In genomic region chr17:82419471-82419995, GRCh38 we compare ENCODE assay signal across 8 cellular contexts. TPM values are rescaled to one million over a fixed set of nuclear protein-coding genes. Genes with fewer than 3 reads are reported as not detected.
DNase-seq lines count a peak whose midpoint lies in the region; ATAC-seq, FAIRE-seq and TF ChIP-seq lines count a peak whose summit lies in the region.
"Had no signal": no experiment of that assay in that cellular context is flagged by ENCODE, and none has a peak within 500 bp of the region (broad histone marks: within the 10 kb centered on the region; RNA-seq: fewer than 3 reads in every experiment).

No MANE protein-coding gene starts in this region.

- H3K27ac ChIP-seq in GM23248: no peak overlapping the region
- no peak overlapping the region for H3K27ac ChIP-seq in SJCRH30
- H3K27ac ChIP-seq in fibroblast of lung (ENCODE audit: insufficient read depth, low read length): no peak overlapping the region
- H3K27ac ChIP-seq in small intestine (ENCODE audit: low read depth in 1 of 2, low read length in 1 of 2): peak overlapping the region; percentile 44 to 81

- peak overlapping the region; percentile 86 for H2AFZ ChIP-seq in GM23248
- no peak overlapping the region for H2AFZ ChIP-seq in fibroblast of lung (ENCODE audit: low read length)

- no peaks in the 10 kb centered on the region for H3K36me3 ChIP-seq in GM23248 (ENCODE audit: low read depth)
- H3K36me3 ChIP-seq in SJCRH30: peaks cover 4% of the 10 kb centered on the region; the same call in 1 of the 2 replicates
- H3K36me3 ChIP-seq in fibroblast of lung (ENCODE audit: control insufficient read depth, insufficient read depth, low read length): no peaks in the 10 kb centered on the region
- H3K36me3 ChIP-seq in small intestine (ENCODE audit: control insufficient read depth in 2 of 2, insufficient read depth in 2 of 2, low read length in 2 of 2): no peaks in the 10 kb centered on the region

- H4K20me1 ChIP-seq in GM23248 (ENCODE audit: insufficient read depth): no peaks in the 10 kb centered on the region
- no peaks in the 10 kb centered on the region for H4K20me1 ChIP-seq in fibroblast of lung (ENCODE audit: control insufficient read depth, extremely low read depth, insufficient read depth, low read length)

- H3K27me3 ChIP-seq in GM23248 (replicated peaks; ENCODE audit: insufficient read depth) (no peaks in the 10 kb centered on the region), SJCRH30 (no peaks in the 10 kb centered on the region), fibroblast of lung (ENCODE audit: control insufficient read depth, insufficient read depth, low read length) (no peaks in the 10 kb centered on the region), small intestine (ENCODE audit: control insufficient read depth in 2 of 2, insufficient read depth in 2 of 2, low read length in 2 of 2) (no peaks in the 10 kb centered on the region)

- H3K4me3 ChIP-seq in GM23248: peak overlapping the region; percentile 90
- peak overlapping the region; percentile 100; the same call in 1 of the 2 replicates for H3K4me3 ChIP-seq in SJCRH30
- peak overlapping the region; percentile 78 to 93 (median 83) for H3K4me3 ChIP-seq in fibroblast of lung (replicated peaks in 1 of 4; ENCODE audit: control extremely low read depth in 1 of 4, insufficient read depth in 1 of 4, low read depth in 3 of 4, low read length in 4 of 4)
- H3K4me3 ChIP-seq in small intestine (ENCODE audit: low read depth in 1 of 2, low read length in 2 of 2): peak overlapping the region in 1 of 2 donors; percentile 7

- H3K4me1 ChIP-seq in GM23248 (ENCODE audit: insufficient read depth) (peaks cover 8% of the 10 kb centered on the region; the same call in 1 of the 2 replicates), SJCRH30 (peaks cover 7% of the 10 kb centered on the region), fibroblast of lung (ENCODE audit: control insufficient read depth, extremely low read depth, insufficient read depth, low read length) (peaks cover 2% of the 10 kb centered on the region), small intestine (ENCODE audit: control insufficient read depth in 2 of 2, insufficient read depth in 1 of 2, low read depth in 1 of 2, low read length in 1 of 2) (no peaks in the 10 kb centered on the region)

- H3K9me3 ChIP-seq in GM23248 (ENCODE audit: low read depth) (no peaks in the 10 kb centered on the region), SJCRH30 (replicated peaks) (no peaks in the 10 kb centered on the region; the same call in 1 of the 2 replicates), fibroblast of lung (ENCODE audit: control insufficient read depth, insufficient read depth, low read depth, low read length) (no peaks in the 10 kb centered on the region), small intestine (ENCODE audit: control insufficient read depth, low read depth) (no peaks in the 10 kb centered on the region)

- WGBS in GM23248 (ENCODE audit: low coverage in 1 of 2, low lambda C conversion rate in 2 of 2, missing lambda C conversion rate in 2 of 2), 2 experiments: 45 to 49% methylated on average over 3 of the region's 3 CpGs
- 20 to 50% (median 32%) methylated on average over 3 of the region's 3 CpGs for WGBS in small intestine, 3 donors

- H3K9me2 ChIP-seq in GM23248 (ENCODE audit: insufficient read depth): no peaks in the 10 kb centered on the region

- H3K4me2 ChIP-seq in GM23248 (ENCODE audit: unreplicated experiment) (peak overlapping the region; percentile 76), fibroblast of lung (ENCODE audit: extremely low read depth, insufficient read depth, low read length) (peak overlapping the region; percentile 99)

- ATAC-seq in GM19035 (IDR thresholded peaks at IDR 0.05; ENCODE audit: unreplicated experiment): no peak
- ATAC-seq in GM18909 (IDR thresholded peaks at IDR 0.05; ENCODE audit: poor library complexity, unreplicated experiment): no peak

- no peak for TF ChIP-seq CTCF in fibroblast of lung (conservative IDR thresholded peaks at IDR 0.05 in 1 of 2, IDR thresholded peaks at IDR 0.05 in 1 of 2; ENCODE audit: low read depth in 1 of 2, low read length in 2 of 2)

- H3F3A ChIP-seq in GM23248 (ENCODE audit: insufficient read depth): no peaks in the 10 kb centered on the region

- FAIRE-seq in small intestine (lab: Jason Lieb, UNC): no peak

- H3K9ac ChIP-seq in GM23248: peak overlapping the region; percentile 73
- no peak overlapping the region for H3K9ac ChIP-seq in fibroblast of lung (ENCODE audit: insufficient read depth, low read length)

- in situ Hi-C loops in GM23248 (cut with MboI): loop anchor here (10.0 kb wide), 1 partner anchor 65 kb away; the partner anchor contains the start of gene TEX19

- H3K79me2 ChIP-seq in GM23248 (ENCODE audit: insufficient read depth) (no peaks in the 10 kb centered on the region), fibroblast of lung (ENCODE audit: control insufficient read depth, insufficient read depth, low read length) (no peaks in the 10 kb centered on the region)

- peak; percentile 24 for DNase-seq in GM23248
- DNase-seq in SJCRH30: no peak
- peak in 1 of 2 donors; percentile 17 for DNase-seq in fibroblast of lung (ENCODE audit: low read depth in 2 of 2)
- peak; percentile 73 for DNase-seq in small intestine
- no peak for DNase-seq in activated effector memory CD4-positive, alpha-beta T cell treated with Interleukin-2 at 50 U/mL for 16 hours
- DNase-seq: H7 had no signal

RNA-seq across cellular contexts. Expression of gene OGFOD3, which starts 1.1 kb away (rescaled TPM):
- total RNA-seq in GM23248 (2014; rRNA removed; shearing (Covaris generic)): 34.1 and 44.7 TPM in 2 replicates
- polyA plus RNA-seq in GM23248 (2016; fragmentation: Nextera tagmentation; extraction: Ambion mirVana) (38.1 and 43.6 TPM in 2 replicates), fibroblast of lung (25.6 and 30.7 TPM in 2 replicates), small intestine (10 to 100 TPM in 1 of 3 donors, 1 to 10 TPM in 2; 7.8 to 21.1 (median 8.1) TPM)
- 142 and 144 TPM in 2 replicates for total RNA-seq in SJCRH30 (2014; rRNA removed; shearing (Covaris generic))
- total RNA-seq in fibroblast of lung: 18.2 and 27.1 TPM in 2 replicates
- 31.5 and 34.3 TPM in 2 replicates for polyA plus RNA-seq in fibroblast of lung (2012)
- polyA minus RNA-seq in fibroblast of lung (ENCODE audit: low replicate concordance): 25.9 and 64.8 TPM in 2 replicates

RNA-seq across cellular contexts. Expression of gene HEXD, which starts 1.4 kb away (rescaled TPM):
- 5.9 and 9.7 TPM in 2 replicates for total RNA-seq in GM23248 (2014; rRNA removed; shearing (Covaris generic))
- polyA plus RNA-seq in GM23248 (2016; fragmentation: Nextera tagmentation; extraction: Ambion mirVana) (4.1 and 5.7 TPM in 2 replicates), fibroblast of lung (5.0 and 6.4 TPM in 2 replicates), small intestine (100 to 1,000 TPM in 2 of 3 donors, 10 to 100 TPM in 1; 40.8 to 254 (median 207) TPM)
- 8.9 and 14.2 TPM in 2 replicates for total RNA-seq in SJCRH30 (2014; rRNA removed; shearing (Covaris generic))
- 16.7 and 18.2 TPM in 2 replicates for total RNA-seq in fibroblast of lung
- polyA plus RNA-seq in fibroblast of lung (2012): 6.1 and 6.4 TPM in 2 replicates
- polyA minus RNA-seq in fibroblast of lung (ENCODE audit: low replicate concordance): 5.4 and 19.8 TPM in 2 replicates

RNA-seq across cellular contexts. Expression of gene CYBC1, which starts 31.0 kb away (rescaled TPM):
- 66.5 and 93.6 TPM in 2 replicates for total RNA-seq in GM23248 (2014; rRNA removed; shearing (Covaris generic))
- polyA plus RNA-seq in GM23248 (2016; fragmentation: Nextera tagmentation; extraction: Ambion mirVana): 54.0 and 58.3 TPM in 2 replicates
- total RNA-seq in SJCRH30 (2014; rRNA removed; shearing (Covaris generic)): 62.8 and 69.7 TPM in 2 replicates
- 64.1 and 77.6 TPM in 2 replicates for total RNA-seq in fibroblast of lung
- 62.7 and 69.9 TPM in 2 replicates for polyA plus RNA-seq in fibroblast of lung
- polyA plus RNA-seq in fibroblast of lung (2012): 45.3 and 46.7 TPM in 2 replicates
- 58.4 and 168 TPM in 2 replicates for polyA minus RNA-seq in fibroblast of lung (ENCODE audit: low replicate concordance)
- 10 to 100 TPM; 37.6 to 44.7 (median 37.8) TPM for polyA plus RNA-seq in small intestine

RNA-seq across cellular contexts. Expression of gene NARF, which starts 39.0 kb away (rescaled TPM):
- 55.2 and 69.0 TPM in 2 replicates for total RNA-seq in GM23248 (2014; rRNA removed; shearing (Covaris generic))
- polyA plus RNA-seq in GM23248 (2016; fragmentation: Nextera tagmentation; extraction: Ambion mirVana) (67.2 and 70.2 TPM in 2 replicates), fibroblast of lung (34.5 and 38.7 TPM in 2 replicates), small intestine (10 to 100 TPM; 46.2 to 87.0 (median 53.5) TPM)
- total RNA-seq in SJCRH30 (2014; rRNA removed; shearing (Covaris generic)): 150 and 156 TPM in 2 replicates
- 22.0 and 30.0 TPM in 2 replicates for total RNA-seq in fibroblast of lung
- polyA plus RNA-seq in fibroblast of lung (2012): 30.0 and 31.8 TPM in 2 replicates
- polyA minus RNA-seq in fibroblast of lung (ENCODE audit: low replicate concordance): 17.1 and 25.4 TPM in 2 replicates

RNA-seq across cellular contexts. Expression of gene UTS2R, which starts 48.0 kb away (rescaled TPM):
- total RNA-seq in GM23248 (2014; rRNA removed; shearing (Covaris generic)): not detected in 2 replicates
- polyA plus RNA-seq in GM23248 (2016; fragmentation: Nextera tagmentation; extraction: Ambion mirVana) (not detected in 2 replicates), fibroblast of lung (not detected in 2 replicates), small intestine (not detected)
- total RNA-seq in SJCRH30 (2014; rRNA removed; shearing (Covaris generic)): 8.0 and 8.3 TPM in 2 replicates
- not detected in 2 replicates for total RNA-seq in fibroblast of lung
- polyA plus RNA-seq in fibroblast of lung (2012): not detected in 2 replicates
- not detected in 2 replicates for polyA minus RNA-seq in fibroblast of lung (ENCODE audit: low replicate concordance)
- total RNA-seq: H7 had no signal

Comparison
In these comparisons a context has a peak if more than half of its experiments do, and no peak if none do; other contexts are left out.
1. DNase-seq: peak in GM23248 (single experiment) and small intestine (single experiment); none in SJCRH30 (0 of 2) and activated effector memory CD4-positive, alpha-beta T cell treated with Interleukin-2 at 50 U/mL for 16 hours (single experiment).
2. H3K27ac ChIP-seq: peak in small intestine (2 of 2); none in GM23248 (single experiment), SJCRH30 (single experiment) and fibroblast of lung (single experiment).